9 cellular contexts compared by ENCODE assay signal in genomic region chr12:100827901-100828520, GRCh38. TPM values are rescaled to one million over a fixed set of nuclear protein-coding genes. Genes with fewer than 3 reads are reported as not detected.
DNase-seq lines count a peak whose midpoint lies in the region; ATAC-seq and TF ChIP-seq lines count a peak whose summit lies in the region.
"Had no signal": no experiment of that assay in that cellular context is flagged by ENCODE, and none has a peak within 500 bp of the region (broad histone marks: within the 10 kb centered on the region; RNA-seq: fewer than 3 reads in every experiment).

No MANE protein-coding gene starts in this region.

- ATAC-seq in DND-41 (ENCODE audit: insufficient read depth, low read depth) (0 out of 3 replicates have a peak, but pooled peaks have one; percentile 39), GM18909 (IDR thresholded peaks at IDR 0.05; ENCODE audit: poor library complexity, unreplicated experiment) (no peak), HG02763 (IDR thresholded peaks at IDR 0.05; ENCODE audit: unreplicated experiment) (no peak), HG02852 (IDR thresholded peaks at IDR 0.05; ENCODE audit: unreplicated experiment) (no peak)

- H3K36me3 ChIP-seq in DND-41 (ENCODE audit: insufficient read depth, low read length) (no peaks in the 10 kb centered on the region), endodermal cell (ENCODE audit: control insufficient read depth, insufficient read depth, low read length) (no peaks in the 10 kb centered on the region), prostate gland (no peaks in the 10 kb centered on the region)

- H3K27ac Mint-ChIP-seq in HFFc6 (no peak overlapping the region), endodermal cell (no peak overlapping the region)

- no peak for DNase-seq in DND-41
- no peak for DNase-seq in HFFc6
- peak; percentile 22 for DNase-seq in NCI-H526 treated with DMSO at 0.1 percent for 48 hours (lab: John Stamatoyannopoulos, UW)
- peak; percentile 61 for DNase-seq in endodermal cell
- DNase-seq in prostate gland (ENCODE audit: low spot score) = peak; percentile 6

- no peak for TF ChIP-seq POLR2A in prostate gland (IDR thresholded peaks at IDR 0.05)

- no peak overlapping the region for H2AFZ ChIP-seq in DND-41 (ENCODE audit: low read depth, low read length)

- H3K4me1 Mint-ChIP-seq in HFFc6 (ENCODE audit: low read depth) (peaks cover 5% of the 10 kb centered on the region; the same call in 1 of the 2 replicates), endodermal cell (peaks cover 3% of the 10 kb centered on the region)

- no peak overlapping the region for H3K4me2 ChIP-seq in DND-41 (ENCODE audit: insufficient read depth, low read length)

- H3K27me3 Mint-ChIP-seq in HFFc6 (ENCODE audit: insufficient read depth) = no peaks in the 10 kb centered on the region; the same call in 1 of the 2 replicates
- no peaks in the 10 kb centered on the region for H3K27me3 Mint-ChIP-seq in endodermal cell (ENCODE audit: insufficient read depth)

- H3K79me2 ChIP-seq in DND-41 (ENCODE audit: insufficient read depth, low read length) = no peaks in the 10 kb centered on the region

- H3K27ac ChIP-seq in DND-41 (ENCODE audit: low read length) = no peak overlapping the region
- no peak overlapping the region for H3K27ac ChIP-seq in endodermal cell (ENCODE audit: low read depth, low read length)
- H3K27ac ChIP-seq in prostate gland = no peak overlapping the region

- H3K27me3 ChIP-seq in DND-41 (ENCODE audit: insufficient read depth, low read length, poor library complexity) (no peaks in the 10 kb centered on the region), endodermal cell (ENCODE audit: control insufficient read depth, insufficient read depth, low read length, poor library complexity, severe bottlenecking) (no peaks in the 10 kb centered on the region), prostate gland (replicated peaks; ENCODE audit: insufficient read depth) (no peaks in the 10 kb centered on the region)

- H3K9me3 Mint-ChIP-seq in HFFc6 (peaks cover 5% of the 10 kb centered on the region; the same call in 1 of the 2 replicates), endodermal cell (no peaks in the 10 kb centered on the region)

- no peaks in the 10 kb centered on the region for H4K20me1 ChIP-seq in DND-41 (ENCODE audit: insufficient read depth, low read length)

- 50% methylated on average over 4 of the region's 4 CpGs; no CpG with 5 or more reads in 1 of the 2 experiments for WGBS in endodermal cell (ENCODE audit: insufficient coverage in 1 of 2, insufficient read length in 1 of 2), 2 experiments
- 51% methylated on average over 4 of the region's 4 CpGs for WGBS in prostate gland

- no peak overlapping the region for H3K9ac ChIP-seq in DND-41 (ENCODE audit: low read depth, low read length)
- no peak overlapping the region for H3K9ac ChIP-seq in endodermal cell (ENCODE audit: extremely low read depth, low read length, poor library complexity, severe bottlenecking)

- H3K36me3 Mint-ChIP-seq in HFFc6 (ENCODE audit: low read depth) (no peaks in the 10 kb centered on the region), endodermal cell (ENCODE audit: low read depth) (no peaks in the 10 kb centered on the region)

- H3K4me1 ChIP-seq in DND-41 (ENCODE audit: insufficient read depth, low read length) = no peaks in the 10 kb centered on the region
- H3K4me1 ChIP-seq in endodermal cell (ENCODE audit: control insufficient read depth, insufficient read depth, low read length) = no peaks in the 10 kb centered on the region
- no peaks in the 10 kb centered on the region for H3K4me1 ChIP-seq in prostate gland (replicated peaks)

- H3K9me3 ChIP-seq in DND-41 (ENCODE audit: insufficient read depth, low read length, severe bottlenecking) (no peaks in the 10 kb centered on the region), endodermal cell (ENCODE audit: control insufficient read depth, low read length) (no peaks in the 10 kb centered on the region), prostate gland (no peaks in the 10 kb centered on the region)

- H3K4me3 Mint-ChIP-seq in HFFc6 (no peak overlapping the region), endodermal cell (no peak overlapping the region)

- intact Hi-C loops in prostate gland (cut with DNase I) = no loop called here

- TF ChIP-seq CTCF in DND-41 (IDR thresholded peaks at IDR 0.05; ENCODE audit: borderline replicate concordance, extremely low read depth, low read length, poor library complexity, severe bottlenecking) (peak; percentile 39), HFFc6 (IDR thresholded peaks at IDR 0.05) (peak; percentile 78), endodermal cell (conservative IDR thresholded peaks at IDR 0.05) (peak; percentile 91), prostate gland (IDR thresholded peaks at IDR 0.05) (peak; percentile 25 to 65 (median 50))

- no peak overlapping the region for H3K4me3 ChIP-seq in DND-41 (ENCODE audit: low read depth in 1 of 2, low read length in 2 of 2)
- no peak overlapping the region for H3K4me3 ChIP-seq in endodermal cell (ENCODE audit: low read length)
- no peak overlapping the region for H3K4me3 ChIP-seq in prostate gland

RNA-seq across cellular contexts. Expression of gene ANO4, which starts 33.4 kb away (rescaled TPM):
- total RNA-seq in HFFc6 (2021; fragmentation: NEBNext Ultra II Directional; extraction: Animal tissue kit (Norgen Biotek cat#: 25700)) = not detected
- total RNA-seq in endodermal cell (1 to 10 TPM; 3.4 to 4.0 TPM), prostate gland (1 to 10 TPM; 7.2 to 8.5 TPM)
- 3.6 TPM for polyA plus RNA-seq in endodermal cell (2013, experiment 1 of 2)
- 6.2 TPM for polyA plus RNA-seq in endodermal cell (2013, experiment 2 of 2)
- total RNA-seq: T-helper 1 cell treated with Interleukin-12 subunit alpha and Interleukin-12 subunit beta and Interleukin-4 antibody, amounts not matched to agents 30 ng/mL and 1 ng/mL, for 36 hours had no signal

Comparison
In these comparisons a context has a peak if more than half of its experiments do, and no peak if none do; other contexts are left out.
1. DNase-seq: peak in NCI-H526 treated with DMSO at 0.1 percent for 48 hours (single experiment), endodermal cell (single experiment) and prostate gland (single experiment); none in DND-41 (single experiment) and HFFc6 (single experiment).
2. CTCF ChIP-seq: peak in every context shown above with its lines; median percentile 91 in endodermal cell; 78 in HFFc6; 50 in prostate gland; 39 in DND-41.
3. RNA of gene ANO4, which starts 33.4 kb away (total RNA-seq): 7.2 to 8.5 TPM in prostate gland and 3.4 to 4.0 TPM in endodermal cell; not detected in HFFc6; every median in the first group is over 4 times any median in the second.